In the genomic region with DNA sequence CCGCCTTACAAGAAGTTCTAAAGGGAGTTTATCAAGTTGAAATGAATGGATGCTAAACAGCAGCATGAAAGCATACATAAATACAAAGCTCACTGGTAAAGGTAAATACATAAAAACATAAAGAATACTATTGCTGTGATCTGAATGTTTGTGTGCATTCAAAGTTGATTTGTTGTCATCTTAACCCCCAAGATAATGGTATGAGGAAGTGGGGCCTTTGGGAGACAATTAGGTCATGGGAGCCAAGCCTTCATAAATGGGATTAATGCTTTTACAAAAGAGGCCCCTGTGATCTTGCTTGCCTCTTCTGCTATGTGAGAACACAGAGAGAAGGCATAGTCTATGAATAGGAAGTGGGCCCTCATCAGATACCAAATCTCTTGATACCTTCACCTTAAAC, we compare ENCODE assay signal across 1 cellular context.
TF ChIP-seq lines count a peak whose summit lies in the region.

No MANE protein-coding gene starts in this region.

TF ChIP-seq in K562, 482 proteins besides CTCF, POLR2A, EP300 and RAD21 (continued from another document):
- TF ChIP-seq, protein P1, sequence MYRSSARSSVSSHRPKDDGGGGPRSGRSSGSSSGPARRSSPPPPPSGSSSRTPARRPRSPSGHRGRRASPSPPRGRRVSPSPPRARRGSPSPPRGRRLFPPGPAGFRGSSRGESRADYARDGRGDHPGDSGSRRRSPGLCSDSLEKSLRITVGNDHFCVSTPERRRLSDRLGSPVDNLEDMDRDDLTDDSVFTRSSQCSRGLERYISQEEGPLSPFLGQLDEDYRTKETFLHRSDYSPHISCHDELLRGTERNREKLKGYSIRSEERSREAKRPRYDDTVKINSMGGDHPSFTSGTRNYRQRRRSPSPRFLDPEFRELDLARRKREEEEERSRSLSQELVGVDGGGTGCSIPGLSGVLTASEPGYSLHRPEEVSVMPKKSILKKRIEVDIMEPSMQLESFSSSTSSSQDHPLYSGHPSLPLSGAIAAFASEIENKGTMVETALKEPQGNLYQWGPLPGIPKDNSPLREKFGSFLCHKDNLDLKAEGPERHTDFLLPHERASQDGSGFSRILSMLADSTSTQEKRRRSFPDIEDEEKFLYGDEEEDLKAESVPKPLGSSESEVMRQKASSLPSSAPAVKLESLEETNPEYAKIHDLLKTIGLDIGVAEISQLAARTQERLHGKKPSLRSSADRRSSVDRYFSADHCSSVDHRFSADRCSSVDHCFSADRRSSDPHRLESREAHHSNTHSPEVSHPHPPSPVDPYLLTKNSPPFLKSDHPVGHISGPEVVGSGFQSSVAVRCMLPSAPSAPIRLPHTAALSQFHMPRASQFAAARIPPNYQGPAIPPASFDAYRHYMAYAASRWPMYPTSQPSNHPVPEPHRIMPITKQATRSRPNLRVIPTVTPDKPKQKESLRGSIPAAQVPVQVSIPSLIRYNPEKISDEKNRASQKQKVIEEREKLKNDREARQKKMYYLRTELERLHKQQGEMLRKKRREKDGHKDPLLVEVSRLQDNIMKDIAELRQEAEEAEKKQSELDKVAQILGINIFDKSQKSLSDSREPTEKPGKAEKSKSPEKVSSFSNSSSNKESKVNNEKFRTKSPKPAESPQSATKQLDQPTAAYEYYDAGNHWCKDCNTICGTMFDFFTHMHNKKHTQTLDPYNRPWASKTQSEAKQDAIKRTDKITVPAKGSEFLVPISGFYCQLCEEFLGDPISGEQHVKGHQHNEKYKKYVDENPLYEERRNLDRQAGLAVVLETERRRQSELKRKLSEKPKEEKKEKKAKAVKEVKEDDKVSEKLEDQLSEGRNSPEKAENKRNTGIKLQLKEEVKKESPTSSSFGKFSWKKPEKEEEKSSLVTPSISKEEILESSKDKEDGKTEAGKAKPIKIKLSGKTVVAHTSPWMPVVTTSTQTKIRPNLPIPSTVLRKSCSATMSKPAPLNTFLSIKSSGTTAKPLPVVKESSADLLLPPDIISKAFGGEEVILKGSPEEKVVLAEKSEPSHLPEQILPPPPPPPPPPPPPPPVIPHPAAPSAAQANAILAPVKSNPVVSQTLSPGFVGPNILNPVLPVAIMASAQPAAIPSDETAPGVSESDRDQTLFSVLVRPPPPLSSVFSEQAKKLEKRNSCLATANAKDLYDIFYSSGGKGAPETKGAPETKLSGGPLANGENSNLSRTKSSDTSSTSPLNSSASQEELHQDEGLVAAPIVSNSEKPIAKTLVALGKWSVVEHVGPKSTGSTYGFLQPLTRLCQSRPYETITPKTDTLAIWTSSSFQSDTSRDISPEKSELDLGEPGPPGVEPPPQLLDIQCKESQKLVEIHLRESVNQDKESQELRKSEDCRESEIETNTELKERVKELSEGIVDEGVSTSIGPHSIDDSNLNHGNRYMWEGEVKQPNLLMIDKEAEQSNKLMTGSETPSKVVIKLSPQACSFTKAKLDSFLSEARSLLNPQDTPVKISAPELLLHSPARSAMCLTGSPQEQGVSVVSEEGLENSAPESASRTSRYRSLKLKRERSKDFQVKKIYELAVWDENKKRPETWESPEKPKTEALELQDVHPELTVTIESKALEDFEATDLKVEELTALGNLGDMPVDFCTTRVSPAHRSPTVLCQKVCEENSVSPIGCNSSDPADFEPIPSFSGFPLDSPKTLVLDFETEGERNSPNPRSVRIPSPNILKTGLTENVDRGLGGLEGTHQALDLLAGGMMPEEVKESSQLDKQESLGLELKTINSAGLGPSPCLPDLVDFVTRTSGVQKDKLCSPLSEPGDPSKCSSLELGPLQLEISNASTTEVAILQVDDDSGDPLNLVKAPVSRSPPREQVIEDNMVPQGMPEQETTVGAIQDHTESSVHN (IDR thresholded peaks at IDR 0.05; ENCODE audit: borderline replicate concordance in 1 of 2, low read depth in 1 of 2) = no peak
- TF ChIP-seq RBFOX2 (IDR thresholded peaks at IDR 0.05; ENCODE audit: low read depth, low read length) = peak; percentile 38; the same call in 1 of the 2 replicates
- TF ChIP-seq, protein P2, sequence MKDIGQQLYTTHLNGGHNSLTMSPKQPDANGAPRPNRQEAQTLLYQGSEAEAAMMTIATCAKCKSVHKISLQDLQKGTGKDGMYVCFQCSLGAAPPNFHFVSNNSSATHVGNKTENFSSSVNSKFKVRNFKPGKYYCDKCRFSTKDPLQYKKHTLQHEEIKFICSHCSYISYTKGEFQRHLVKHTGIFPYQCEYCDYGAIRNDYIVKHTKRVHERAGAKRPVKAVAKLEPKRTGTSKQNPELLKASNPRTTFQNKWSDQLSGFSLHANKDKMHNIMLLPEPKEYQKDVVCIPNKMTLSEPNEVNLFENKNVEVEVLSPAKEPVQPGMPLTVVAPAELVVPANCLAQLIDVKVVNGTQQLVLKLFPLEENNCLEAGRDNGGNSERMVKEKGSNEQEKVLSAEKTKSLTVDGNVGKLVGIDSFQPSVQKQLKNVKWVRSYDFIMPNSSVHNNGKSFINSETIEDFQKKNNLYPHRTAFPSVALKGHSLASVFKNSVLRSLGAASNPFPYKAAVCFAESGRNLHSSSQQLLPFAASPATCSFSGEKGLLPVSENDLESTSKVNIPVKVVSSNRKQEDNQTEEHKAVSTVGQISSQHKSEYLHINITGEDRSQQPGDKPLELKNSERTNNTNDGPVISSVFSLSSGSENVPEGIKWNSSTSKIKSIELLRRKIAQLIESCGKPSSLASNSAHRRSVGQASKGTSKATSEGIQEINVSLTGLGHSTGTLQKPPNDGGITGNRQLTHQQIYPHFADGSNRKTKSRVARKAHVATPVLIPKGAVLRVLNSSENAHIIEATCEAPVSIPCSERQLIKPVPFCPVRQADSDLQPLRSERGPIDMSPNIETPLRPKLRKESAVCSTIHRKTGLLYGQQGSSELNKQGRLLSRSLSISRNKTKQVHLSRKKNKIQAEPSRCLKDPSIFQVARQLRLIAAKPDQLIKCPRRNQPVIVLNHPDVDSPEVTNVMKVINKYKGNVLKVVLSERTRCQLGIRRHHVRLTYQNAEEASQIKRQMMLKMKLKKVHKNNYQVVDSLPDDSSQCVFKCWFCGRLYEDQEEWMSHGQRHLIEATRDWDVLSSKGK (CRISPR knock-in tag; IDR thresholded peaks at IDR 0.05) = 0 out of 2 replicates have a peak, but pooled peaks have one; percentile 17
- TF ChIP-seq CTBP1 (IDR thresholded peaks at IDR 0.05; ENCODE audit: borderline replicate concordance) = peak; percentile 11; the same call in 1 of the 2 replicates
- TF ChIP-seq NCOR1 (IDR thresholded peaks at IDR 0.05) = 0 out of 2 replicates have a peak, but pooled peaks have one; percentile 8
- TF ChIP-seq, protein P3, sequence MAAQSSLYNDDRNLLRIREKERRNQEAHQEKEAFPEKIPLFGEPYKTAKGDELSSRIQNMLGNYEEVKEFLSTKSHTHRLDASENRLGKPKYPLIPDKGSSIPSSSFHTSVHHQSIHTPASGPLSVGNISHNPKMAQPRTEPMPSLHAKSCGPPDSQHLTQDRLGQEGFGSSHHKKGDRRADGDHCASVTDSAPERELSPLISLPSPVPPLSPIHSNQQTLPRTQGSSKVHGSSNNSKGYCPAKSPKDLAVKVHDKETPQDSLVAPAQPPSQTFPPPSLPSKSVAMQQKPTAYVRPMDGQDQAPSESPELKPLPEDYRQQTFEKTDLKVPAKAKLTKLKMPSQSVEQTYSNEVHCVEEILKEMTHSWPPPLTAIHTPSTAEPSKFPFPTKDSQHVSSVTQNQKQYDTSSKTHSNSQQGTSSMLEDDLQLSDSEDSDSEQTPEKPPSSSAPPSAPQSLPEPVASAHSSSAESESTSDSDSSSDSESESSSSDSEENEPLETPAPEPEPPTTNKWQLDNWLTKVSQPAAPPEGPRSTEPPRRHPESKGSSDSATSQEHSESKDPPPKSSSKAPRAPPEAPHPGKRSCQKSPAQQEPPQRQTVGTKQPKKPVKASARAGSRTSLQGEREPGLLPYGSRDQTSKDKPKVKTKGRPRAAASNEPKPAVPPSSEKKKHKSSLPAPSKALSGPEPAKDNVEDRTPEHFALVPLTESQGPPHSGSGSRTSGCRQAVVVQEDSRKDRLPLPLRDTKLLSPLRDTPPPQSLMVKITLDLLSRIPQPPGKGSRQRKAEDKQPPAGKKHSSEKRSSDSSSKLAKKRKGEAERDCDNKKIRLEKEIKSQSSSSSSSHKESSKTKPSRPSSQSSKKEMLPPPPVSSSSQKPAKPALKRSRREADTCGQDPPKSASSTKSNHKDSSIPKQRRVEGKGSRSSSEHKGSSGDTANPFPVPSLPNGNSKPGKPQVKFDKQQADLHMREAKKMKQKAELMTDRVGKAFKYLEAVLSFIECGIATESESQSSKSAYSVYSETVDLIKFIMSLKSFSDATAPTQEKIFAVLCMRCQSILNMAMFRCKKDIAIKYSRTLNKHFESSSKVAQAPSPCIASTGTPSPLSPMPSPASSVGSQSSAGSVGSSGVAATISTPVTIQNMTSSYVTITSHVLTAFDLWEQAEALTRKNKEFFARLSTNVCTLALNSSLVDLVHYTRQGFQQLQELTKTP (IDR thresholded peaks at IDR 0.05; ENCODE audit: low read depth in 1 of 2, partially characterized antibody in 2 of 2) = peak in 1 of 2 experiments; percentile 66
- TF ChIP-seq, protein P4, sequence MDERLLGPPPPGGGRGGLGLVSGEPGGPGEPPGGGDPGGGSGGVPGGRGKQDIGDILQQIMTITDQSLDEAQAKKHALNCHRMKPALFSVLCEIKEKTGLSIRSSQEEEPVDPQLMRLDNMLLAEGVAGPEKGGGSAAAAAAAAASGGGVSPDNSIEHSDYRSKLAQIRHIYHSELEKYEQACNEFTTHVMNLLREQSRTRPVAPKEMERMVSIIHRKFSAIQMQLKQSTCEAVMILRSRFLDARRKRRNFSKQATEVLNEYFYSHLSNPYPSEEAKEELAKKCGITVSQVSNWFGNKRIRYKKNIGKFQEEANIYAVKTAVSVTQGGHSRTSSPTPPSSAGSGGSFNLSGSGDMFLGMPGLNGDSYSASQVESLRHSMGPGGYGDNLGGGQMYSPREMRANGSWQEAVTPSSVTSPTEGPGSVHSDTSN (CRISPR knock-in tag; IDR thresholded peaks at IDR 0.05; ENCODE audit: low read depth) = no peak
- TF ChIP-seq, protein P4 (tag; conservative IDR thresholded peaks at IDR 0.05; ENCODE audit: low read depth) = peak; percentile 71
- no peak for TF ChIP-seq HCFC1 (IDR thresholded peaks at IDR 0.05; ENCODE audit: low read depth, low read length)
- 0 out of 4 replicates have a peak, but pooled peaks of 1 of the 2 experiments have one; percentile 29 for TF ChIP-seq MAZ (CRISPR knock-in tag; conservative IDR thresholded peaks at IDR 0.05 in 1 of 2, IDR thresholded peaks at IDR 0.05 in 1 of 2)
- TF ChIP-seq MTA3 (IDR thresholded peaks at IDR 0.05; ENCODE audit: borderline replicate concordance) = peak; percentile 43; the same call in 1 of the 2 replicates
- TF ChIP-seq MEIS2 (IDR thresholded peaks at IDR 0.05; ENCODE audit: partially characterized antibody) = peak; percentile 51
- 0 out of 2 replicates have a peak, but pooled peaks have one; percentile 39 for TF ChIP-seq MECOM (CRISPR knock-in tag; IDR thresholded peaks at IDR 0.05)
- TF ChIP-seq, protein P5, sequence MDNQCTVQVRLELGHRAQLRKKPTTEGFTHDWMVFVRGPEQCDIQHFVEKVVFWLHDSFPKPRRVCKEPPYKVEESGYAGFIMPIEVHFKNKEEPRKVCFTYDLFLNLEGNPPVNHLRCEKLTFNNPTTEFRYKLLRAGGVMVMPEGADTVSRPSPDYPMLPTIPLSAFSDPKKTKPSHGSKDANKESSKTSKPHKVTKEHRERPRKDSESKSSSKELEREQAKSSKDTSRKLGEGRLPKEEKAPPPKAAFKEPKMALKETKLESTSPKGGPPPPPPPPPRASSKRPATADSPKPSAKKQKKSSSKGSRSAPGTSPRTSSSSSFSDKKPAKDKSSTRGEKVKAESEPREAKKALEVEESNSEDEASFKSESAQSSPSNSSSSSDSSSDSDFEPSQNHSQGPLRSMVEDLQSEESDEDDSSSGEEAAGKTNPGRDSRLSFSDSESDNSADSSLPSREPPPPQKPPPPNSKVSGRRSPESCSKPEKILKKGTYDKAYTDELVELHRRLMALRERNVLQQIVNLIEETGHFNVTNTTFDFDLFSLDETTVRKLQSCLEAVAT (IDR thresholded peaks at IDR 0.05) = peak in 1 of 2 experiments; percentile 55; a peak in 1 of 4 replicates
- TF ChIP-seq ZNF143 (CRISPR knock-in tag; IDR thresholded peaks at IDR 0.05) = no peak
- TF ChIP-seq CBFA2T3 (IDR thresholded peaks at IDR 0.05) = peak; percentile 14; the same call in 1 of the 2 replicates
